1 cellular context compared by ENCODE assay signal in genomic region chr16:89530401-89531381, GRCh38.
TF ChIP-seq lines count a peak whose summit lies in the region.

No MANE protein-coding gene starts in this region.

TF ChIP-seq in IMR-90, 13 proteins besides CTCF, POLR2A, EP300 and RAD21 (continued from another document):
- TF ChIP-seq BHLHE40 (IDR thresholded peaks at IDR 0.05; ENCODE audit: low read depth, low read length) (no peak), USF2 (IDR thresholded peaks at IDR 0.05; ENCODE audit: low read depth, low read length) (no peak), ELK1 (IDR thresholded peaks at IDR 0.05; ENCODE audit: borderline replicate concordance, low read depth, low read length) (no peak)
